ENCODE assay signal across 15 cellular contexts in genomic region chr11:2913029-2913431, GRCh38. TPM values are rescaled to one million over a fixed set of nuclear protein-coding genes. Genes with fewer than 3 reads are reported as not detected.
A peak's percentile ranks its signal among the peaks of the same experiment; 100 is the strongest.
DNase-seq lines count a peak whose midpoint lies in the region; ATAC-seq, FAIRE-seq and TF ChIP-seq lines count a peak whose summit lies in the region.
"Had no signal": no experiment of that assay in that cellular context is flagged by ENCODE, and none has a peak within 500 bp of the region (broad histone marks: within the 10 kb centered on the region; RNA-seq: fewer than 3 reads in every experiment).

No MANE protein-coding gene starts in this region.

- H3K4me3 ChIP-seq in A549 (0 out of 3 replicates have a peak overlapping the region, but pooled peaks have one; percentile 25), HUES64 (ENCODE audit: low read length) (no peak overlapping the region), lower lobe of right lung (no peak overlapping the region)
- H3K4me3 ChIP-seq: uterus had no signal

- TF ChIP-seq EP300 in A549 (IDR thresholded peaks at IDR 0.05) = no peak

- ATAC-seq in A549 (peak; percentile 60 to 62), lower lobe of right lung (peak; percentile 3 to 9)
- ATAC-seq in central memory CD8-positive, alpha-beta T cell (replicated peaks; ENCODE audit: extremely low read depth, poor library complexity, severe bottlenecking) = no peak
- ATAC-seq in stimulated activated memory B cell treated with anti-CD40 and anti-IgM and Interleukin-4, amounts not matched to agents 10 μg/mL and 1 μg/mL and 100 μg/mL, for 72 hours = no peak

- peaks cover 2% of the 10 kb centered on the region for H3K36me3 Mint-ChIP-seq in central memory CD8-positive, alpha-beta T cell (ENCODE audit: insufficient read depth)
- no peaks in the 10 kb centered on the region for H3K36me3 Mint-ChIP-seq in stimulated activated memory B cell treated with anti-CD40 and anti-IgM and Interleukin-4, amounts not matched to agents 10 μg/mL and 1 μg/mL and 100 μg/mL, for 72 hours

- CTCF ChIA-PET in A549 (lab: Yijun Ruan, JAX) = interaction anchor here (1.0 to 9.9 kb wide), 9 partner anchors 9 to 719 kb away, joined by 3 to 52 read pairs (median 4); partner anchors contain the start of gene PHLDA2

- H3K4me1 Mint-ChIP-seq in central memory CD8-positive, alpha-beta T cell = peaks cover 22% of the 10 kb centered on the region
- peaks cover 31% of the 10 kb centered on the region for H3K4me1 Mint-ChIP-seq in stimulated activated memory B cell treated with anti-CD40 and anti-IgM and Interleukin-4, amounts not matched to agents 10 μg/mL and 1 μg/mL and 100 μg/mL, for 72 hours

- 0 out of 2 replicates have a peak overlapping the region, but pooled peaks have one; percentile 33 for H3K9ac ChIP-seq in HUES64 (ENCODE audit: low read depth, low read length)

- no peak for FAIRE-seq in A549 (lab: Jason Lieb, UNC)

- no peaks in the 10 kb centered on the region for H3K36me3 ChIP-seq in HUES64 (ENCODE audit: insufficient read depth, low read length)
- no peaks in the 10 kb centered on the region for H3K36me3 ChIP-seq in lower lobe of right lung
- H3K36me3 ChIP-seq: BE2C, uterus had no signal

- no peaks in the 10 kb centered on the region for H3K9me3 ChIP-seq in A549
- no peaks in the 10 kb centered on the region for H3K9me3 ChIP-seq in HUES64 (ENCODE audit: insufficient read depth, low read depth, low read length)
- no peaks in the 10 kb centered on the region for H3K9me3 ChIP-seq in lower lobe of right lung
- H3K9me3 ChIP-seq: BE2C, uterus had no signal

- H3K4me3 Mint-ChIP-seq in central memory CD8-positive, alpha-beta T cell = no peak overlapping the region
- no peak overlapping the region for H3K4me3 Mint-ChIP-seq in stimulated activated memory B cell treated with anti-CD40 and anti-IgM and Interleukin-4, amounts not matched to agents 10 μg/mL and 1 μg/mL and 100 μg/mL, for 72 hours
- H3K4me3 Mint-ChIP-seq: nephron progenitor cell had no signal

- intact Hi-C loops in lower lobe of right lung (cut with DNase I) = no loop called here

- H3K9me3 Mint-ChIP-seq in central memory CD8-positive, alpha-beta T cell = no peaks in the 10 kb centered on the region
- H3K9me3 Mint-ChIP-seq in stimulated activated memory B cell treated with anti-CD40 and anti-IgM and Interleukin-4, amounts not matched to agents 10 μg/mL and 1 μg/mL and 100 μg/mL, for 72 hours = no peaks in the 10 kb centered on the region
- H3K9me3 Mint-ChIP-seq: nephron progenitor cell had no signal

- TF ChIP-seq CTCF in A549 (IDR thresholded peaks at IDR 0.05) (no peak), lower lobe of right lung (IDR thresholded peaks at IDR 0.05) (no peak)

- H3K4me1 ChIP-seq in A549 (peaks cover 31% of the 10 kb centered on the region), HUES64 (ENCODE audit: insufficient read depth, low read length) (peaks cover 15% of the 10 kb centered on the region; the same call in 1 of the 2 replicates), lower lobe of right lung (peaks cover 21% of the 10 kb centered on the region)

- peak overlapping the region; percentile 64 for H3K27ac Mint-ChIP-seq in central memory CD8-positive, alpha-beta T cell (ENCODE audit: low read depth)
- H3K27ac Mint-ChIP-seq in stimulated activated memory B cell treated with anti-CD40 and anti-IgM and Interleukin-4, amounts not matched to agents 10 μg/mL and 1 μg/mL and 100 μg/mL, for 72 hours = no peak overlapping the region
- H3K27ac Mint-ChIP-seq: nephron progenitor cell had no signal

- 20% methylated on average over 10 of the region's 12 CpGs for WGBS in A549 (ENCODE audit: missing lambda C conversion rate)
- WGBS in HUES64 = 64% methylated on average over 12 of the region's 12 CpGs

- H3K4me2 ChIP-seq in A549 = peak overlapping the region; percentile 90

- H3K27me3 Mint-ChIP-seq in central memory CD8-positive, alpha-beta T cell = no peaks in the 10 kb centered on the region
- peaks cover 28% of the 10 kb centered on the region for H3K27me3 Mint-ChIP-seq in stimulated activated memory B cell treated with anti-CD40 and anti-IgM and Interleukin-4, amounts not matched to agents 10 μg/mL and 1 μg/mL and 100 μg/mL, for 72 hours

- POLR2A ChIA-PET in A549 (lab: Yijun Ruan, JAX) = interaction anchor here (0.6 to 1.4 kb wide), 4 partner anchors 10 to 193 kb away, joined by 4 to 18 read pairs (median 10); partner anchors contain the start of gene PHLDA2

- no peak for TF ChIP-seq POLR2A in A549 (IDR thresholded peaks at IDR 0.05; ENCODE audit: low read length)

- H3K27ac ChIP-seq in A549 (peak overlapping the region; percentile 84 to 90), HUES64 (ENCODE audit: low read depth, low read length) (no peak overlapping the region), lower lobe of right lung (peak overlapping the region; percentile 68)
- H3K27ac ChIP-seq: uterus had no signal

- no peaks in the 10 kb centered on the region; the same call in 1 of the 2 replicates for H3K27me3 ChIP-seq in HUES64 (ENCODE audit: insufficient read depth, low read length)
- peaks cover 4% of the 10 kb centered on the region for H3K27me3 ChIP-seq in lower lobe of right lung (ENCODE audit: low read depth)
- H3K27me3 ChIP-seq: BE2C, uterus had no signal

- DNase-seq in A549 (ENCODE audit: low read depth in 1 of 2, low spot score in 1 of 2) (no peak), lower lobe of right lung (no peak), NCI-H510A (lab: John Stamatoyannopoulos, UW) (no peak), NCI-H446 (lab: John Stamatoyannopoulos, UW) (no peak), Kasumi-1 (lab: John Stamatoyannopoulos, UW) (no peak)
- no peak for DNase-seq in central memory CD8-positive, alpha-beta T cell (ENCODE audit: low spot score in 2 of 2)
- DNase-seq: hypothalamus; NCI-H526 treated with DMSO at 0.1 percent for 48 hours; nephron progenitor cell; stimulated activated CD4-positive, alpha-beta T cell treated with anti-CD3 and anti-CD28 coated beads, Interleukin-4, amount 100 ng/mL, for 1 hour; uterus had no signal

- no peak for TF ChIP-seq RAD21 in A549 (conservative IDR thresholded peaks at IDR 0.05 in 1 of 2, IDR thresholded peaks at IDR 0.05 in 1 of 2)

TF ChIP-seq in A549, 52 proteins besides CTCF, POLR2A, EP300 and RAD21:
- TF ChIP-seq CHD2 (IDR thresholded peaks at IDR 0.05; ENCODE audit: low read length, partially characterized antibody) = no peak
- TF ChIP-seq CEBPB (IDR thresholded peaks at IDR 0.05) = no peak
- no peak for TF ChIP-seq RARB (CRISPR knock-in tag; IDR thresholded peaks at IDR 0.05)
- no peak for TF ChIP-seq JUN (IDR thresholded peaks at IDR 0.05)
- no peak for TF ChIP-seq FOSL2 (IDR thresholded peaks at IDR 0.05)
- no peak for TF ChIP-seq FOSL2 (CRISPR knock-in tag; IDR thresholded peaks at IDR 0.05)
- no peak for TF ChIP-seq E2F6 (IDR thresholded peaks at IDR 0.05; ENCODE audit: borderline replicate concordance, low read depth)
- no peak for TF ChIP-seq RCOR1 (IDR thresholded peaks at IDR 0.05; ENCODE audit: low read depth, low read length)
- no peak for TF ChIP-seq HEYL (CRISPR knock-in tag; IDR thresholded peaks at IDR 0.05)
- no peak for TF ChIP-seq NFE2L2 (conservative IDR thresholded peaks at IDR 0.05; ENCODE audit: low read length)
- no peak for TF ChIP-seq HOXA7 (CRISPR knock-in tag; IDR thresholded peaks at IDR 0.05)
- no peak for TF ChIP-seq POLR2AphosphoS2 (conservative IDR thresholded peaks at IDR 0.05; ENCODE audit: low read length)
- no peak for TF ChIP-seq ELK1 (IDR thresholded peaks at IDR 0.05; ENCODE audit: low read depth, low read length)
- TF ChIP-seq HES2 (IDR thresholded peaks at IDR 0.05) = no peak

RNA-seq across cellular contexts. Expression of gene PHLDA2, which starts 16.2 kb away (rescaled TPM):
- 6.3 and 7.0 TPM in 2 replicates for polyA plus RNA-seq in A549 (2011; rRNA removed)
- 80.1 and 91.2 TPM in 2 replicates for polyA plus RNA-seq in A549 (2012; cell fraction: cytosol; rRNA removed)
- polyA plus RNA-seq in A549 (2012; cell fraction: nucleus; rRNA removed) = 68.3 and 133 TPM in 2 replicates
- 43.6 to 49.6 TPM (median 47.6 TPM) in 3 replicates for polyA plus RNA-seq in A549 (2017; fragmentation: RNase III; extraction: RNeasy Plus Mini Kit Qiagen cat#74134 plus additional on column Dnase treatment)
- 3.6 and 5.5 TPM in 2 replicates for polyA minus RNA-seq in A549 (2011; rRNA and poly(A)+ RNA removed)
- 8.3 TPM for polyA plus RNA-seq in HUES64 (2013, experiment 1 of 2)
- polyA plus RNA-seq in HUES64 (2013, experiment 2 of 2) = 9.8 TPM
- total RNA-seq in lower lobe of right lung = 7.2 TPM
- total RNA-seq: cerebellum had no signal

RNA-seq across cellular contexts. Expression of gene CDKN1C, which starts 27.5 kb away (rescaled TPM):
- polyA plus RNA-seq in A549 (2011; rRNA removed) = 0.40 and 0.41 TPM in 2 replicates
- 0.11 and 0.25 TPM in 2 replicates for polyA plus RNA-seq in A549 (2012; cell fraction: cytosol; rRNA removed)
- polyA plus RNA-seq in A549 (2012; cell fraction: nucleus; rRNA removed) = 0.34 and 0.62 TPM in 2 replicates
- 0.16 to 0.36 TPM (median 0.30 TPM) in 3 replicates for polyA plus RNA-seq in A549 (2017; fragmentation: RNase III; extraction: RNeasy Plus Mini Kit Qiagen cat#74134 plus additional on column Dnase treatment)
- 0.29 TPM in 1 of 2 replicates, not detected in the other for polyA minus RNA-seq in A549 (2011; rRNA and poly(A)+ RNA removed)
- polyA plus RNA-seq in HUES64 (2013, experiment 1 of 2) = 18.6 TPM
- 31.3 TPM for polyA plus RNA-seq in HUES64 (2013, experiment 2 of 2)
- total RNA-seq in lower lobe of right lung = 39.5 TPM

Comparison
In these comparisons a context has a peak if more than half of its experiments do, and no peak if none do; other contexts are left out.
1. ATAC-seq: peak in A549 (2 of 2) and lower lobe of right lung (2 of 2); none in central memory CD8-positive, alpha-beta T cell (single experiment) and stimulated activated memory B cell treated with anti-CD40 and anti-IgM and Interleukin-4, amounts not matched to agents 10 μg/mL and 1 μg/mL and 100 μg/mL, for 72 hours (single experiment).